Comparison of ENCODE assay signal across 1 cellular context in genomic region chr6:168169624-168170023, GRCh38.
TF ChIP-seq lines count a peak whose summit lies in the region.

No MANE protein-coding gene starts in this region.

TF ChIP-seq in K562, 482 proteins besides CTCF, POLR2A, EP300 and RAD21 (continued from another document):
- TF ChIP-seq UBTF (IDR thresholded peaks at IDR 0.05; ENCODE audit: borderline replicate concordance in 1 of 2, low read depth in 2 of 2, low read length in 2 of 2) (no peak), MCM2 (IDR thresholded peaks at IDR 0.05; ENCODE audit: low read depth) (no peak), MECOM (CRISPR knock-in tag; IDR thresholded peaks at IDR 0.05) (no peak), CTBP1 (IDR thresholded peaks at IDR 0.05; ENCODE audit: borderline replicate concordance) (no peak), ERF (CRISPR knock-in tag; IDR thresholded peaks at IDR 0.05) (no peak), ETV5 (CRISPR knock-in tag; IDR thresholded peaks at IDR 0.05; ENCODE audit: low read depth) (no peak), ZNF184 (CRISPR knock-in tag; IDR thresholded peaks at IDR 0.05) (no peak), L3MBTL2 (IDR thresholded peaks at IDR 0.05) (no peak), ZNF696 (CRISPR knock-in tag; conservative IDR thresholded peaks at IDR 0.05) (no peak), CSDE1 (IDR thresholded peaks at IDR 0.05) (no peak), ZBED1 (IDR thresholded peaks at IDR 0.05) (no peak), HLTF (IDR thresholded peaks at IDR 0.05) (no peak), NR1H2 (CRISPR knock-in tag; IDR thresholded peaks at IDR 0.05) (no peak), ARID2 (IDR thresholded peaks at IDR 0.05) (no peak), CBX1 (IDR thresholded peaks at IDR 0.05; ENCODE audit: low read depth) (no peak)
